ENCODE assay signal across 10 cellular contexts in the genomic region with DNA sequence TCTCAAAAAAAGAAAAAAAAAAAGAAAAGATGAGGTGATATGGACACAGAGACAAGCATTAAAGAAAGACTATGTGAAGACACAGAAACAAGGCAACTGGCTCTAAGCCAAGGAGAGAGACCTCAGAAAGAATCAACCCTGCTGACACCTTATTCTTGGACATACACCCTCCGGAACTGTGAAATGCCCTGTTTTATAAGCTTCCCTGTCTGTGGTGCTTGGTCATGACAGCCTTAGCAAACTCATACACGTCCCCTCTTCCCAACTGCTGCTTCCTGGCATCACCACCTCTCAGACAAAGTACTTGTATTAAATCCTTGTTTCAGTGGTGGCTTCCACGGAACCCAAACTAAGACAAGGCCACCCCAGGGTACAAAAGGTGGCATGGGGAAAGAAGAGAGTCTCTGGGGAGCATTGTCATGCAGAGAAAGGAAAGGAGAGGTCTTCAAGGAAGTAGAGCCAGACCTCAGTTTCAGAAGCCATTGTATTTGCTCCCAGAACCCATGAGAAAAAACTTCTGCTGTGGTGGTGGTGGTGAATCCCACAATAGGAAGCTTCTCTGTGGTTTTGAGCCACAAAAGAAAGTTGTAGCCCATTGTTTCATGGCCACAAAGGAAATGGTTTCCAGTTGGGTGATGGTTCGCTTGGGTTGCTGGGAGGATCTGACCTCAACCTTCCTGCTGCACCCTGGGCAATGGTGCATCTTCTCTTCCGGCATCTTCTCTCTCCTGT. TPM values are rescaled to one million over a fixed set of nuclear protein-coding genes. Genes with fewer than 3 reads are reported as not detected.
DNase-seq lines count a peak whose midpoint lies in the region; ATAC-seq and TF ChIP-seq lines count a peak whose summit lies in the region.
"Had no signal": no experiment of that assay in that cellular context is flagged by ENCODE, and none has a peak within 500 bp of the region (broad histone marks: within the 10 kb centered on the region; RNA-seq: fewer than 3 reads in every experiment).

No MANE protein-coding gene starts in this region.

- no peak for ATAC-seq in left lobe of liver

- H3K4me3 Mint-ChIP-seq in activated CD4-positive, alpha-beta T cell treated with anti-CD3 and anti-CD28 coated beads, Interleukin-2, amount 10 ng/mL, durations not matched to agents 7 days and 5 days: peak overlapping the region; percentile 43
- H3K4me3 Mint-ChIP-seq in immature natural killer cell: peak overlapping the region; percentile 41 to 73 (median 70)
- H3K4me3 Mint-ChIP-seq in glutamatergic neuron (ENCODE audit: unreplicated experiment): no peak overlapping the region

- peaks cover 58% of the 10 kb centered on the region for H3K27me3 Mint-ChIP-seq in activated CD4-positive, alpha-beta T cell treated with anti-CD3 and anti-CD28 coated beads, Interleukin-2, amount 10 ng/mL, durations not matched to agents 7 days and 5 days
- H3K27me3 Mint-ChIP-seq in immature natural killer cell (ENCODE audit: low read depth in 3 of 3) (peaks cover 22 to 34% (median 22%) of the 10 kb centered on the region in 3 donors), glutamatergic neuron (ENCODE audit: unreplicated experiment) (peaks cover 7% of the 10 kb centered on the region)

- no peaks in the 10 kb centered on the region for H3K36me3 ChIP-seq in GM06990 (ENCODE audit: control insufficient read depth, insufficient read depth, low read length)

- H3K36me3 Mint-ChIP-seq in activated CD4-positive, alpha-beta T cell treated with anti-CD3 and anti-CD28 coated beads, Interleukin-2, amount 10 ng/mL, durations not matched to agents 7 days and 5 days (ENCODE audit: low read depth): no peaks in the 10 kb centered on the region
- H3K36me3 Mint-ChIP-seq in immature natural killer cell (no peaks in the 10 kb centered on the region), glutamatergic neuron (ENCODE audit: unreplicated experiment) (peaks cover 4% of the 10 kb centered on the region)

- no peaks in the 10 kb centered on the region for H3K27me3 ChIP-seq in GM06990 (replicated peaks; ENCODE audit: control insufficient read depth, insufficient read depth, low read length)

- H3K4me3 ChIP-seq in GM06990 (replicated peaks; ENCODE audit: low read depth, low read length): no peak overlapping the region

- POLR2A ChIA-PET in activated CD4-positive, alpha-beta T cell treated with anti-CD3 and anti-CD28 coated beads, Interleukin-2, amount 10 ng/mL, durations not matched to agents 7 days and 5 days (lab: Charles Lee): no interaction called here

- peaks cover 12% of the 10 kb centered on the region for H3K9me3 Mint-ChIP-seq in activated CD4-positive, alpha-beta T cell treated with anti-CD3 and anti-CD28 coated beads, Interleukin-2, amount 10 ng/mL, durations not matched to agents 7 days and 5 days
- H3K9me3 Mint-ChIP-seq in immature natural killer cell: peaks cover 0 to 12% (median 5%) of the 10 kb centered on the region in 6 donors
- peaks cover 12% of the 10 kb centered on the region for H3K9me3 Mint-ChIP-seq in glutamatergic neuron (ENCODE audit: unreplicated experiment)

- CTCF ChIA-PET in activated CD4-positive, alpha-beta T cell treated with anti-CD3 and anti-CD28 coated beads, Interleukin-2, amount 10 ng/mL, durations not matched to agents 7 days and 5 days (lab: Charles Lee): interaction anchor here (1.9 kb wide), 1 partner anchor 13 kb away, joined by 5 read pairs; no protein-coding TSS in a partner anchor

- peak overlapping the region; percentile 43 for H3K27ac Mint-ChIP-seq in activated CD4-positive, alpha-beta T cell treated with anti-CD3 and anti-CD28 coated beads, Interleukin-2, amount 10 ng/mL, durations not matched to agents 7 days and 5 days
- H3K27ac Mint-ChIP-seq in immature natural killer cell (peak overlapping the region in 2 of 6 donors; percentile 53 to 68), glutamatergic neuron (ENCODE audit: unreplicated experiment) (no peak overlapping the region)

- H3K4me1 Mint-ChIP-seq in activated CD4-positive, alpha-beta T cell treated with anti-CD3 and anti-CD28 coated beads, Interleukin-2, amount 10 ng/mL, durations not matched to agents 7 days and 5 days: peaks cover 14% of the 10 kb centered on the region
- peaks cover 13 to 17% of the 10 kb centered on the region in 2 donors for H3K4me1 Mint-ChIP-seq in immature natural killer cell
- H3K4me1 Mint-ChIP-seq in glutamatergic neuron (ENCODE audit: low read depth, unreplicated experiment): peaks cover 5% of the 10 kb centered on the region

- DNase-seq in GM06990 (ENCODE audit: extremely low read depth, insufficient read length): peak; percentile 58
- DNase-seq in LHCN-M2 (ENCODE audit: low read depth): peak; percentile 35
- DNase-seq in activated CD4-positive, alpha-beta T cell treated with anti-CD3 and anti-CD28 coated beads, Interleukin-2, amount 10 ng/mL, durations not matched to agents 7 days and 5 days: peak; percentile 84
- DNase-seq in immature natural killer cell: peak; percentile 61 to 64 (median 62)
- DNase-seq in ureter (ENCODE audit: low spot score): no peak
- DNase-seq in glutamatergic neuron: no peak
- DNase-seq in COLO829 (ENCODE audit: low spot score): no peak
- no peak for DNase-seq in left lobe of liver (ENCODE audit: low spot score)
- DNase-seq: aorta, foreskin melanocyte had no signal

- no peak for TF ChIP-seq CTCF in GM06990 (IDR thresholded peaks at IDR 0.05; ENCODE audit: insufficient read depth, low read length, poor library complexity, severe bottlenecking)
- TF ChIP-seq CTCF in glutamatergic neuron (IDR thresholded peaks at IDR 0.05; ENCODE audit: partially characterized antibody, unreplicated experiment): no peak

RNA-seq across cellular contexts. Expression of gene TSPAN16, which starts 16.3 kb away (rescaled TPM):
- total RNA-seq in LHCN-M2 (2014; rRNA removed) (not detected in 2 replicates), ureter (not detected), glutamatergic neuron (ENCODE audit: unreplicated experiment) (not detected), left lobe of liver (not detected)
- polyA plus RNA-seq in LHCN-M2 (2012): not detected
- not detected for total RNA-seq in activated CD4-positive, alpha-beta T cell treated with anti-CD3 and anti-CD28 coated beads, Interleukin-2, amount 10 ng/mL, durations not matched to agents 7 days and 5 days
- polyA plus RNA-seq in immature natural killer cell: not detected
- total RNA-seq: aorta had no signal
- polyA plus RNA-seq: aorta had no signal

RNA-seq across cellular contexts. Expression of gene DOCK6, which starts 17.3 kb away (rescaled TPM):
- total RNA-seq in LHCN-M2 (2014; rRNA removed) (19.4 and 33.0 TPM in 2 replicates), ureter (125 TPM), glutamatergic neuron (ENCODE audit: unreplicated experiment) (260 TPM), left lobe of liver (30.0 TPM)
- polyA plus RNA-seq in LHCN-M2 (2012): 29.0 TPM
- not detected for total RNA-seq in activated CD4-positive, alpha-beta T cell treated with anti-CD3 and anti-CD28 coated beads, Interleukin-2, amount 10 ng/mL, durations not matched to agents 7 days and 5 days
- not detected for polyA plus RNA-seq in immature natural killer cell

RNA-seq across cellular contexts. Expression of gene ANGPTL8, which starts 40.3 kb away (rescaled TPM):
- total RNA-seq in LHCN-M2 (2014; rRNA removed): not detected in 2 replicates
- 0.22 TPM for polyA plus RNA-seq in LHCN-M2 (2012)
- not detected for total RNA-seq in activated CD4-positive, alpha-beta T cell treated with anti-CD3 and anti-CD28 coated beads, Interleukin-2, amount 10 ng/mL, durations not matched to agents 7 days and 5 days
- polyA plus RNA-seq in immature natural killer cell: not detected
- total RNA-seq in ureter: not detected
- total RNA-seq in glutamatergic neuron (ENCODE audit: unreplicated experiment): not detected
- total RNA-seq in left lobe of liver: 202 TPM
- total RNA-seq: aorta had no signal

RNA-seq across cellular contexts. Expression of gene RAB3D, which starts 59.8 kb away (rescaled TPM):
- 1.3 and 1.5 TPM in 2 replicates for total RNA-seq in LHCN-M2 (2014; rRNA removed)
- 0.51 TPM for polyA plus RNA-seq in LHCN-M2 (2012)
- total RNA-seq in activated CD4-positive, alpha-beta T cell treated with anti-CD3 and anti-CD28 coated beads, Interleukin-2, amount 10 ng/mL, durations not matched to agents 7 days and 5 days: 1 to 10 TPM; 3.2 to 3.6 TPM
- polyA plus RNA-seq in immature natural killer cell: 1 to 10 TPM; 1.6 to 2.9 (median 2.2) TPM
- total RNA-seq in ureter: 58.1 TPM
- total RNA-seq in glutamatergic neuron (ENCODE audit: unreplicated experiment): 130 TPM
- 3.3 TPM for total RNA-seq in left lobe of liver

Comparison
In these comparisons a context has a peak if more than half of its experiments do, and no peak if none do; other contexts are left out.
1. DNase-seq: peak in GM06990 (single experiment), LHCN-M2 (single experiment), activated CD4-positive, alpha-beta T cell treated with anti-CD3 and anti-CD28 coated beads, Interleukin-2, amount 10 ng/mL, durations not matched to agents 7 days and 5 days (single experiment) and immature natural killer cell (3 of 3); none in ureter (single experiment), glutamatergic neuron (single experiment), COLO829 (single experiment) and left lobe of liver (single experiment).
2. RNA of gene DOCK6, which starts 17.3 kb away (total RNA-seq): 260 TPM in glutamatergic neuron (single experiment), 125 TPM in ureter (single experiment), 19.4 to 33.0 TPM in LHCN-M2 and 30.0 TPM in left lobe of liver (single experiment); not detected in activated CD4-positive, alpha-beta T cell treated with anti-CD3 and anti-CD28 coated beads, Interleukin-2, amount 10 ng/mL, durations not matched to agents 7 days and 5 days; every median in the first group is over 10 times any median in the second.
3. RNA of gene ANGPTL8, which starts 40.3 kb away (total RNA-seq): 202 TPM in left lobe of liver (single experiment); not detected in ureter (single experiment), not detected in glutamatergic neuron (single experiment), not detected in LHCN-M2 and not detected in activated CD4-positive, alpha-beta T cell treated with anti-CD3 and anti-CD28 coated beads, Interleukin-2, amount 10 ng/mL, durations not matched to agents 7 days and 5 days; every median in the first group is over 100 times any median in the second.